In genomic region chr4:77579406-77580076, GRCh38 we compare ENCODE assay signal across 9 cellular contexts. TPM values are rescaled to one million over a fixed set of nuclear protein-coding genes. Genes with fewer than 3 reads are reported as not detected.
DNase-seq lines count a peak whose midpoint lies in the region; TF ChIP-seq lines count a peak whose summit lies in the region.
"Had no signal": no experiment of that assay in that cellular context is flagged by ENCODE, and none has a peak within 500 bp of the region (broad histone marks: within the 10 kb centered on the region; RNA-seq: fewer than 3 reads in every experiment).

No MANE protein-coding gene starts in this region.

- no peaks in the 10 kb centered on the region for H3K9me3 ChIP-seq in trophoblast cell (ENCODE audit: insufficient read depth, low read depth, low read length)
- H3K9me3 ChIP-seq in CD4-positive, alpha-beta memory T cell (ENCODE audit: control insufficient read depth in 1 of 2, low read length in 2 of 2), result no peaks in the 10 kb centered on the region

- H3K14ac ChIP-seq in trophoblast cell (ENCODE audit: low read length), result no peak overlapping the region

- H3K79me2 ChIP-seq in trophoblast cell (ENCODE audit: control insufficient read depth, insufficient read depth, low read length, poor library complexity), result no peaks in the 10 kb centered on the region

- CTCF ChIA-PET in CD4-positive, alpha-beta memory T cell (lab: Charles Lee; ENCODE audit: partially characterized antibody), result interaction anchor here (1.1 kb wide), 1 partner anchor 22 kb away, joined by 3 read pairs; no protein-coding TSS in a partner anchor

- H3K9ac ChIP-seq in trophoblast cell (ENCODE audit: low read length), result no peak overlapping the region

- no peaks in the 10 kb centered on the region for H3K27me3 ChIP-seq in trophoblast cell (ENCODE audit: insufficient read depth, low read length)
- H3K27me3 ChIP-seq in CD4-positive, alpha-beta memory T cell (ENCODE audit: insufficient read depth, low read length), result no peaks in the 10 kb centered on the region

- H3K27me3 Mint-ChIP-seq in chondrocyte (ENCODE audit: low read depth), result peaks cover 1% of the 10 kb centered on the region
- H3K27me3 Mint-ChIP-seq in CD4-positive, alpha-beta memory T cell, result peaks cover 3 to 16% of the 10 kb centered on the region in 2 donors

- no peak overlapping the region for H2AFZ ChIP-seq in trophoblast cell (ENCODE audit: insufficient read depth, low read length, poor library complexity)

- WGBS in trophoblast cell (ENCODE audit: extremely low coverage, insufficient coverage, insufficient read length), result no CpG with 5 or more reads among the region's 2 CpGs

- H3K27ac ChIP-seq in trophoblast cell (ENCODE audit: low read depth, low read length) (no peak overlapping the region), caudate nucleus (ENCODE audit: low read depth, low read length) (no peak overlapping the region)
- no peak overlapping the region for H3K27ac ChIP-seq in CD4-positive, alpha-beta memory T cell (ENCODE audit: low read depth, low read length)

- no peak overlapping the region for H2AK5ac ChIP-seq in trophoblast cell (ENCODE audit: low read length)

- H4K12ac ChIP-seq in trophoblast cell (ENCODE audit: low read depth, low read length), result no peak overlapping the region

- H3K36me3 Mint-ChIP-seq in chondrocyte (ENCODE audit: low read depth), result no peaks in the 10 kb centered on the region
- H3K36me3 Mint-ChIP-seq in CD4-positive, alpha-beta memory T cell, result no peaks in the 10 kb centered on the region

- DNase-seq in Daoy (ENCODE audit: low read depth) (peak; percentile 46), NCI-H1105 (lab: John Stamatoyannopoulos, UW) (peak; percentile 16), chondrocyte (ENCODE audit: low spot score) (no peak), trophoblast cell (peak; percentile 12 to 64), NCI-H446 treated with DMSO at 0.1 percent for 48 hours (lab: John Stamatoyannopoulos, UW) (no peak), caudate nucleus (lab: John Stamatoyannopoulos, UW) (no peak), KG1 (lab: John Stamatoyannopoulos, UW) (no peak)
- DNase-seq in CD4-positive, alpha-beta memory T cell, result no peak
- DNase-seq: T-helper 2 cell had no signal

- H3K23ac ChIP-seq in trophoblast cell (ENCODE audit: low read length), result no peak overlapping the region

- no peak overlapping the region for H3K4me2 ChIP-seq in trophoblast cell (ENCODE audit: low read length)

- no peak overlapping the region for H3K4ac ChIP-seq in trophoblast cell (ENCODE audit: low read depth, low read length)

- H3K4me1 Mint-ChIP-seq in chondrocyte (ENCODE audit: low read depth), result peaks cover 37% of the 10 kb centered on the region
- H3K4me1 Mint-ChIP-seq in CD4-positive, alpha-beta memory T cell, result no peaks in the 10 kb centered on the region

- no peak for TF ChIP-seq CTCF in chondrocyte (IDR thresholded peaks at IDR 0.05)

- H3K4me3 ChIP-seq in trophoblast cell (ENCODE audit: low read depth, low read length), result no peak overlapping the region
- H3K4me3 ChIP-seq in CD4-positive, alpha-beta memory T cell (ENCODE audit: low read length in 2 of 2), result no peak overlapping the region

- H2BK5ac ChIP-seq in trophoblast cell (ENCODE audit: low read depth, low read length, poor library complexity), result no peak overlapping the region

- H3K18ac ChIP-seq in trophoblast cell (ENCODE audit: low read length), result no peak overlapping the region

- no peak overlapping the region for H3K4me3 Mint-ChIP-seq in chondrocyte (ENCODE audit: unreplicated experiment)
- H3K4me3 Mint-ChIP-seq in CD4-positive, alpha-beta memory T cell, result no peak overlapping the region

- no peak overlapping the region for H2BK12ac ChIP-seq in trophoblast cell (ENCODE audit: low read length)

- no peaks in the 10 kb centered on the region for H3K4me1 ChIP-seq in trophoblast cell (ENCODE audit: control insufficient read depth in 1 of 2, insufficient read depth in 2 of 2, low read length in 2 of 2)
- H3K4me1 ChIP-seq in CD4-positive, alpha-beta memory T cell (ENCODE audit: insufficient read depth, low read length), result no peaks in the 10 kb centered on the region

- no peak overlapping the region for H2BK120ac ChIP-seq in trophoblast cell (ENCODE audit: insufficient read depth, low read length, poor library complexity)

- intact Hi-C loops in CD4-positive, alpha-beta memory T cell (cut with micrococcal nuclease), result no loop called here

- H3K9me3 Mint-ChIP-seq in chondrocyte (ENCODE audit: low read depth), result peaks cover 2% of the 10 kb centered on the region
- no peaks in the 10 kb centered on the region for H3K9me3 Mint-ChIP-seq in CD4-positive, alpha-beta memory T cell

- H3K27ac Mint-ChIP-seq in chondrocyte (ENCODE audit: unreplicated experiment), result peak overlapping the region; percentile 73
- no peak overlapping the region for H3K27ac Mint-ChIP-seq in CD4-positive, alpha-beta memory T cell

- no peak overlapping the region for H4K91ac ChIP-seq in trophoblast cell (ENCODE audit: low read depth, low read length)

- no peaks in the 10 kb centered on the region for H3K79me1 ChIP-seq in trophoblast cell (ENCODE audit: low read length)

- H4K8ac ChIP-seq in trophoblast cell (ENCODE audit: low read depth, low read length), result no peak overlapping the region

- POLR2A ChIA-PET in CD4-positive, alpha-beta memory T cell (lab: Charles Lee; ENCODE audit: partially characterized antibody), result no interaction called here

- H3K36me3 ChIP-seq in trophoblast cell (ENCODE audit: control insufficient read depth in 1 of 2, insufficient read depth in 2 of 2, low read length in 2 of 2), result no peaks in the 10 kb centered on the region
- no peaks in the 10 kb centered on the region for H3K36me3 ChIP-seq in CD4-positive, alpha-beta memory T cell (ENCODE audit: insufficient read depth, low read length)

RNA-seq across cellular contexts. Expression of gene CXCL13, which starts 26.1 kb away (rescaled TPM):
- not detected in 2 replicates for total RNA-seq in Daoy (2014; rRNA removed; shearing (Covaris generic))
- not detected in 3 replicates for total RNA-seq in chondrocyte
- polyA plus RNA-seq in trophoblast cell (2013), result not detected in 2 replicates
- total RNA-seq in CD4-positive, alpha-beta memory T cell, result not detected
- polyA plus RNA-seq in CD4-positive, alpha-beta memory T cell, result under 1 TPM in 1 of 2 donors, not detected in 1; 0.60 TPM

Comparison
In these comparisons a context has a peak if more than half of its experiments do, and no peak if none do; other contexts are left out.
1. DNase-seq: peak in Daoy (single experiment), NCI-H1105 (single experiment) and trophoblast cell (2 of 2); none in chondrocyte (single experiment), NCI-H446 treated with DMSO at 0.1 percent for 48 hours (single experiment), caudate nucleus (0 of 61), CD4-positive, alpha-beta memory T cell (0 of 5) and KG1 (single experiment).